Comparison of ENCODE assay signal across 1 cellular context in the genomic region with DNA sequence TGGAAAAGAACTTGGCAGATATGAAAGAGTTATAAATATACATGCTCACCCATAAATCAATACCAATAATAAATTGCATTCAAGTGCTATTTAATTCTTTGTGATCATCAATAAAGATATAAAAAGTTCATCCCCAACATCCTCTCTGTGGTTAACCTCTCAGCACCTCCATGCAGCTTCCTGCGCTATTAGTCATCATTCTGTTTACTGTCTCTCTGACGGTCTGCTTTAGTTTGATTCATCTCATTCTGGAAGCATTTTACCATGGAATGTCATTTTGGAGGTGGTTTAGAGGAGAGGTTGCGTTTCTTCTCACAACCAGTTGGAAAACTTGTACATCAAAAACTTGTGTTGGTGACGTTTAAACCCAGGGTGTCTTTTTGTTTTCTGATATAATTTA.
TF ChIP-seq lines count a peak whose summit lies in the region.

No MANE protein-coding gene starts in this region.

TF ChIP-seq in GM23338, 12 proteins besides CTCF, POLR2A, EP300 and RAD21 (continued from another document):
- TF ChIP-seq ETS1 (IDR thresholded peaks at IDR 0.05), result no peak
- no peak for TF ChIP-seq NANOG (IDR thresholded peaks at IDR 0.05; ENCODE audit: borderline replicate concordance)
- no peak for TF ChIP-seq EZH2 (IDR thresholded peaks at IDR 0.05; ENCODE audit: low read depth, unreplicated experiment)
- no peak for TF ChIP-seq ZNF331 (CRISPR knock-in tag; IDR thresholded peaks at IDR 0.05; ENCODE audit: low read depth)
- TF ChIP-seq REST (IDR thresholded peaks at IDR 0.05; ENCODE audit: unreplicated experiment), result no peak
TF ChIP-seq in GM23338: peak in this region for 0.
